13 cellular contexts compared by ENCODE assay signal in the genomic region with DNA sequence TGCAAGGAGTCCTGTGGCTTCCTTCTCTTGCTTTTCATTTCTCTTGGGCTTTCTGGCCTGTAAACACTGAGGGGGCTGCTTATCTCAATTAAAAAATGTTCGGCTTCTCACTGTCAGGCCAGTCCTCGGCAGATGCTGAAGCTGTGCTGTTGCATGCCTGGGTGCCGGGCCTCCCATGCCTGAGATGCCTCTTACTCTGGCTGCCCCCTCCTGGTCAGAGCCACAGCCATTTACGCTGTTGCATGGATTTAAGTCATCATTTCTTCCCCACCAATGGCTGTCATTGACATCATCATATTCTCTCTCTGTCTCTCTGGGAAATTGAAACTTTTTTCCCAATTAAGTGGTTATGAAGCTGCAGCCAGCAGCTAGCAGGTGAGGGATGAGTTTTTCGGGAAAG. TPM values are rescaled to one million over a fixed set of nuclear protein-coding genes. Genes with fewer than 3 reads are reported as not detected.
A peak's percentile ranks its signal among the peaks of the same experiment; 100 is the strongest.
DNase-seq lines count a peak whose midpoint lies in the region; TF ChIP-seq lines count a peak whose summit lies in the region.
"Had no signal": no experiment of that assay in that cellular context is flagged by ENCODE, and none has a peak within 500 bp of the region (broad histone marks: within the 10 kb centered on the region; RNA-seq: fewer than 3 reads in every experiment).

No MANE protein-coding gene starts in this region.

- H3K27ac ChIP-seq in HEK293 (ENCODE audit: extremely low read depth, low read depth, low read length) (no peak overlapping the region), WERI-Rb-1 (no peak overlapping the region)
- H3K27ac ChIP-seq: SJSA1 had no signal

- intact Hi-C loops in activated T-helper 1 cell treated with anti-CD3 and anti-CD28 coated beads, Interleukin-12 subunit alpha, Interleukin-12 subunit beta, Interleukin-2, Interleukin-4 antibody, amounts not matched to agents 30 ng/mL and 10 ng/mL and 1 ng/mL, durations not matched to agents 14 hours and 24 hours and 36 hours (cut with micrococcal nuclease): no loop called here

- TF ChIP-seq CTCF in HEK293 (tag by site-specific recombination; IDR thresholded peaks at IDR 0.05) (no peak), WERI-Rb-1 (IDR thresholded peaks at IDR 0.05; ENCODE audit: low read depth, low read length) (peak; percentile 58)

- H3K36me3 Mint-ChIP-seq in activated T-helper 1 cell treated with anti-CD3 and anti-CD28 coated beads, Interleukin-12 subunit alpha, Interleukin-12 subunit beta, Interleukin-2, Interleukin-4 antibody, amounts not matched to agents 30 ng/mL and 10 ng/mL and 1 ng/mL, durations not matched to agents 14 hours and 24 hours and 36 hours (ENCODE audit: low read depth): no peaks in the 10 kb centered on the region

- peaks cover 8% of the 10 kb centered on the region for H3K4me1 ChIP-seq in HEK293 (ENCODE audit: control insufficient read depth, insufficient read depth, low read length)
- H3K4me1 ChIP-seq: Caco-2, SJSA1 had no signal

- H3K9me3 ChIP-seq in HEK293 (ENCODE audit: control insufficient read depth, insufficient read depth, low read depth, low read length): no peaks in the 10 kb centered on the region; the same call in 1 of the 2 replicates
- H3K9me3 ChIP-seq in WERI-Rb-1 (ENCODE audit: severe bottlenecking): peaks cover 8% of the 10 kb centered on the region
- H3K9me3 ChIP-seq: Caco-2, SJSA1 had no signal

- H3K4me3 ChIP-seq in HEK293 (ENCODE audit: low read depth, low read length) (no peak overlapping the region), WERI-Rb-1 (ENCODE audit: low read depth, low read length) (no peak overlapping the region)
- H3K4me3 ChIP-seq: lung, SJSA1 had no signal

- H3K9me3 Mint-ChIP-seq in activated T-helper 1 cell treated with anti-CD3 and anti-CD28 coated beads, Interleukin-12 subunit alpha, Interleukin-12 subunit beta, Interleukin-2, Interleukin-4 antibody, amounts not matched to agents 30 ng/mL and 10 ng/mL and 1 ng/mL, durations not matched to agents 14 hours and 24 hours and 36 hours: peaks cover 20% of the 10 kb centered on the region

- peak; percentile 41 for DNase-seq in AG20443 (ENCODE audit: low spot score)
- peak; percentile 58 for DNase-seq in WERI-Rb-1
- DNase-seq in iPS-NIHi11 (ENCODE audit: low spot score): peak; percentile 37
- DNase-seq in activated CD4-positive, alpha-beta T cell treated with anti-CD3 and anti-CD28 coated beads, Interleukin-2, amount 50 U/mL, for 48 hours: no peak
- no peak for DNase-seq in T-helper 1 cell
- DNase-seq in activated T-helper 1 cell treated with anti-CD3 and anti-CD28 coated beads, Interleukin-12 subunit alpha, Interleukin-12 subunit beta, Interleukin-2, Interleukin-4 antibody, amounts not matched to agents 30 ng/mL and 10 ng/mL and 1 ng/mL, durations not matched to agents 14 hours and 24 hours and 36 hours (ENCODE audit: low spot score): no peak
- DNase-seq in NOMO-1 (lab: John Stamatoyannopoulos, UW; ENCODE audit: unreplicated experiment in 2 of 2): no peak
- DNase-seq: activated CD8-positive, alpha-beta memory T cell treated with anti-CD3 and anti-CD28 coated beads, Interleukin-2, amount 10 ng/mL, durations not matched to agents 7 days and 5 days; NCI-H1105 treated with DMSO at 0.1 percent for 48 hours had no signal

- H3K4me3 Mint-ChIP-seq in activated T-helper 1 cell treated with anti-CD3 and anti-CD28 coated beads, Interleukin-12 subunit alpha, Interleukin-12 subunit beta, Interleukin-2, Interleukin-4 antibody, amounts not matched to agents 30 ng/mL and 10 ng/mL and 1 ng/mL, durations not matched to agents 14 hours and 24 hours and 36 hours: no peak overlapping the region
- H3K4me3 Mint-ChIP-seq: activated CD8-positive, alpha-beta memory T cell treated with anti-CD3 and anti-CD28 coated beads, Interleukin-2, amount 10 ng/mL, durations not matched to agents 7 days and 5 days had no signal

- H3K36me3 ChIP-seq in HEK293 (ENCODE audit: control insufficient read depth in 2 of 2, insufficient read depth in 1 of 2, low read length in 2 of 2) (peaks cover 0 to 14% of the 10 kb centered on the region in 2 experiments; a peak in 1 of 3 replicates), WERI-Rb-1 (no peaks in the 10 kb centered on the region)
- H3K36me3 ChIP-seq: SJSA1 had no signal

- no peak overlapping the region for H3K27ac Mint-ChIP-seq in activated T-helper 1 cell treated with anti-CD3 and anti-CD28 coated beads, Interleukin-12 subunit alpha, Interleukin-12 subunit beta, Interleukin-2, Interleukin-4 antibody, amounts not matched to agents 30 ng/mL and 10 ng/mL and 1 ng/mL, durations not matched to agents 14 hours and 24 hours and 36 hours
- H3K27ac Mint-ChIP-seq: activated CD8-positive, alpha-beta memory T cell treated with anti-CD3 and anti-CD28 coated beads, Interleukin-2, amount 10 ng/mL, durations not matched to agents 7 days and 5 days had no signal

- POLR2A ChIA-PET in HEK293 (lab: Yijun Ruan, JAX): no interaction called here

- CTCF ChIA-PET in HEK293 (lab: Yijun Ruan, JAX): interaction anchor here (0.6 to 1.3 kb wide), 2 partner anchors 9 to 13 kb away, joined by 4 to 6 read pairs; no protein-coding TSS in a partner anchor

- H3K27me3 ChIP-seq in WERI-Rb-1 (ENCODE audit: insufficient read depth, low read depth, severe bottlenecking): no peaks in the 10 kb centered on the region
- H3K27me3 ChIP-seq: SJSA1 had no signal

- no peaks in the 10 kb centered on the region for H3K4me1 Mint-ChIP-seq in activated T-helper 1 cell treated with anti-CD3 and anti-CD28 coated beads, Interleukin-12 subunit alpha, Interleukin-12 subunit beta, Interleukin-2, Interleukin-4 antibody, amounts not matched to agents 30 ng/mL and 10 ng/mL and 1 ng/mL, durations not matched to agents 14 hours and 24 hours and 36 hours (ENCODE audit: low read depth)

- no peaks in the 10 kb centered on the region for H3K27me3 Mint-ChIP-seq in activated T-helper 1 cell treated with anti-CD3 and anti-CD28 coated beads, Interleukin-12 subunit alpha, Interleukin-12 subunit beta, Interleukin-2, Interleukin-4 antibody, amounts not matched to agents 30 ng/mL and 10 ng/mL and 1 ng/mL, durations not matched to agents 14 hours and 24 hours and 36 hours (ENCODE audit: insufficient read depth)
- H3K27me3 Mint-ChIP-seq: activated CD8-positive, alpha-beta memory T cell treated with anti-CD3 and anti-CD28 coated beads, Interleukin-2, amount 10 ng/mL, durations not matched to agents 7 days and 5 days had no signal

TF ChIP-seq in HEK293, 187 proteins besides CTCF, POLR2A, EP300 and RAD21:
- TF ChIP-seq YY1 (tag by site-specific recombination; IDR thresholded peaks at IDR 0.05): no peak
- TF ChIP-seq ZNF654 (tag by site-specific recombination; IDR thresholded peaks at IDR 0.05; ENCODE audit: low read depth): peak; percentile 7; the same call in 1 of the 2 replicates

RNA-seq across cellular contexts. Expression of gene FOXN4, which starts 53.7 kb away (rescaled TPM):
- total RNA-seq in activated T-helper 1 cell treated with anti-CD3 and anti-CD28 coated beads, Interleukin-12 subunit alpha, Interleukin-12 subunit beta, Interleukin-2, Interleukin-4 antibody, amounts not matched to agents 30 ng/mL and 10 ng/mL and 1 ng/mL, durations not matched to agents 14 hours and 24 hours and 36 hours: not detected in 2 replicates
- total RNA-seq: activated CD8-positive, alpha-beta memory T cell treated with anti-CD3 and anti-CD28 coated beads, Interleukin-2, amount 10 ng/mL, durations not matched to agents 7 days and 5 days; SJSA1 had no signal

Comparison
In these comparisons a context has a peak if more than half of its experiments do, and no peak if none do; other contexts are left out.
1. DNase-seq: peak in AG20443 (single experiment), WERI-Rb-1 (single experiment) and iPS-NIHi11 (single experiment); none in activated CD4-positive, alpha-beta T cell treated with anti-CD3 and anti-CD28 coated beads, Interleukin-2, amount 50 U/mL, for 48 hours (0 of 2), T-helper 1 cell (0 of 5), activated T-helper 1 cell treated with anti-CD3 and anti-CD28 coated beads, Interleukin-12 subunit alpha, Interleukin-12 subunit beta, Interleukin-2, Interleukin-4 antibody, amounts not matched to agents 30 ng/mL and 10 ng/mL and 1 ng/mL, durations not matched to agents 14 hours and 24 hours and 36 hours (single experiment) and NOMO-1 (0 of 2).